In genomic region chr13:41132512-41133152, GRCh38 we compare ENCODE assay signal across 8 cellular contexts.
DNase-seq lines count a peak whose midpoint lies in the region; ATAC-seq, FAIRE-seq and TF ChIP-seq lines count a peak whose summit lies in the region.

TSS of gene KBTBD6 (minus strand) at chr13:41132802. CDS start at chr13:41132511, 291 bp downstream.

- peak; percentile 99 to 100 for DNase-seq in AML-193 (lab: John Stamatoyannopoulos, UW)
- peak; percentile 97 for DNase-seq in NCI-H446 treated with DMSO at 0.1 percent for 48 hours (lab: John Stamatoyannopoulos, UW)
- DNase-seq in activated CD4-positive, CD25-positive, alpha-beta regulatory T cell treated with anti-CD3 and anti-CD28 coated beads, Interleukin-2, amount 50 U/mL, for 72 hours, result peak; percentile 89
- DNase-seq in cerebellar nuclear complex (lab: John Stamatoyannopoulos, UW), result peak; percentile 92 to 97
- peak; percentile 91 to 94 for DNase-seq in stimulated activated CD4-positive, alpha-beta T cell treated with anti-CD3 and anti-CD28 coated beads, Interleukin-12 subunit alpha, Interleukin-12 subunit beta, amount 100 ng/mL, for 24 hours (ENCODE audit: low read depth in 2 of 2)

- ATAC-seq in HG03378 (IDR thresholded peaks at IDR 0.05; ENCODE audit: unreplicated experiment), result peak; percentile 94

- TF ChIP-seq POLR2A in GM19099 (IDR thresholded peaks at IDR 0.05; ENCODE audit: extremely low read depth, insufficient read length, low read depth), result peak; percentile 77

- FAIRE-seq in islet of Langerhans (lab: Jason Lieb, UNC), result peak; percentile 72

Comparison
In these comparisons a context has a peak if more than half of its experiments do, and no peak if none do; other contexts are left out.
1. Peak in every context shown above with its lines: DNase-seq and ATAC-seq.